ENCODE assay signal across 17 cellular contexts in genomic region chr2:233865838-233866237, GRCh38. TPM values are rescaled to one million over a fixed set of nuclear protein-coding genes. Genes with fewer than 3 reads are reported as not detected.
DNase-seq lines count a peak whose midpoint lies in the region; TF ChIP-seq lines count a peak whose summit lies in the region.
"Had no signal": no experiment of that assay in that cellular context is flagged by ENCODE, and none has a peak within 500 bp of the region (broad histone marks: within the 10 kb centered on the region; RNA-seq: fewer than 3 reads in every experiment).

No MANE protein-coding gene starts in this region.

- DNase-seq in PC-9 (no peak), germinal center (ENCODE audit: low spot score) (peak; percentile 31), NK-92 (lab: John Stamatoyannopoulos, UW; ENCODE audit: unreplicated experiment) (no peak)
- DNase-seq in activated naive CD4-positive, alpha-beta T cell treated with Interleukin-2 at 50 U/mL for 16 hours = no peak
- DNase-seq in activated CD8-positive, alpha-beta memory T cell treated with anti-CD3 and anti-CD28 coated beads for 24 hours = no peak
- no peak for DNase-seq in activated T-cell treated with anti-CD3 and anti-CD28 coated beads, Interleukin-2, amount 50 U/mL, for 48 hours
- DNase-seq: activated CD4-positive, alpha-beta T cell treated with anti-CD3 and anti-CD28 coated beads, Interleukin-2, amount 50 U/mL, for 4 hours; activated naive CD4-positive, alpha-beta T cell; cortex of kidney; gastrocnemius medialis; left ventricle myocardium inferior; MV-4-11; NCI-H510A; nucleus accumbens had no signal

- H3K79me2 ChIP-seq in PC-9 (ENCODE audit: low read depth) = peaks cover 32% of the 10 kb centered on the region

- no peaks in the 10 kb centered on the region for H3K9me3 ChIP-seq in PC-9 (ENCODE audit: insufficient read depth, low read depth)
- H3K9me3 ChIP-seq: gastrocnemius medialis had no signal

- peak overlapping the region; percentile 17 for H3K4me2 ChIP-seq in PC-9

- no peaks in the 10 kb centered on the region for H3K9me2 ChIP-seq in PC-9 (ENCODE audit: insufficient read depth)

- POLR2A ChIA-PET in PC-9 (lab: Charles Lee; ENCODE audit: unreplicated experiment) = no interaction called here

- H3K27me3 ChIP-seq in PC-9 (ENCODE audit: insufficient read depth, low read depth) = no peaks in the 10 kb centered on the region
- H3K27me3 ChIP-seq: SJSA1 had no signal

- TF ChIP-seq CTCF in C4-2B (conservative IDR thresholded peaks at IDR 0.05) = peak; percentile 36; the same call in 1 of the 2 replicates
- TF ChIP-seq CTCF in GM12875 (IDR thresholded peaks at IDR 0.05; ENCODE audit: borderline replicate concordance, insufficient read depth, low read depth, low read length) = 0 out of 2 replicates have a peak, but pooled peaks have one; percentile 23
- TF ChIP-seq CTCF in PC-9 (conservative IDR thresholded peaks at IDR 0.05) = peak; percentile 52

- peaks cover 24% of the 10 kb centered on the region for H3K4me1 ChIP-seq in PC-9 (replicated peaks; ENCODE audit: insufficient read depth)
- H3K4me1 ChIP-seq: gastrocnemius medialis, left ventricle myocardium inferior had no signal

- no TSS peak for BruUV-seq in PC-9 (replicated peaks; lab: Mats Ljungman, UMichigan)

- intact Hi-C loops in PC-9 (cut with micrococcal nuclease; ENCODE audit: unreplicated experiment) = loop anchor here (10.0 kb wide), 1 partner anchor 379 kb away; no protein-coding TSS in a partner anchor

- H3F3A ChIP-seq in PC-9 (ENCODE audit: insufficient read depth, low read depth) = no peaks in the 10 kb centered on the region

- no peak overlapping the region for H3K27ac ChIP-seq in C4-2B
- no peak overlapping the region for H3K27ac ChIP-seq in PC-9
- H3K27ac ChIP-seq: gastrocnemius medialis, left ventricle myocardium inferior, SJSA1 had no signal

- peaks cover 32% of the 10 kb centered on the region for H3K36me3 ChIP-seq in PC-9 (ENCODE audit: low read depth)
- H3K36me3 ChIP-seq: gastrocnemius medialis, left ventricle myocardium inferior had no signal

- CTCF ChIA-PET in PC-9 (lab: Charles Lee) = no interaction called here

- H2AFZ ChIP-seq in PC-9 = no peak overlapping the region

- H4K20me1 ChIP-seq in PC-9 (ENCODE audit: insufficient read depth) = no peaks in the 10 kb centered on the region

- H3K4me3 ChIP-seq in GM12875 (ENCODE audit: low read depth, low read length) = no peak overlapping the region
- peak overlapping the region; percentile 6; the same call in 1 of the 2 replicates for H3K4me3 ChIP-seq in PC-9
- H3K4me3 ChIP-seq: gastrocnemius medialis, left ventricle myocardium inferior, SJSA1 had no signal

RNA-seq across cellular contexts. Expression of gene HJURP, which starts 11.5 kb away (rescaled TPM):
- 109 TPM in 2 replicates for total RNA-seq in PC-9 (2021)

RNA-seq across cellular contexts. Expression of gene TRPM8, which starts 51.3 kb away (rescaled TPM):
- total RNA-seq in PC-9 (2021) = 0.48 and 2.1 TPM in 2 replicates
- total RNA-seq: gastrocnemius medialis, left ventricle myocardium inferior had no signal
